1 cellular context compared by ENCODE assay signal in genomic region chr4:89491731-89492235, GRCh38.
TF ChIP-seq lines count a peak whose summit lies in the region.

No MANE protein-coding gene starts in this region.

TF ChIP-seq in SK-N-SH treated with all-trans-retinoic acid at 6 μM for 48 hours, 23 proteins besides CTCF, POLR2A, EP300 and RAD21 (continued from another document):
- no peak for TF ChIP-seq POU6F1 (CRISPR knock-in tag; IDR thresholded peaks at IDR 0.05; ENCODE audit: borderline replicate concordance, low read depth)
- TF ChIP-seq CSRNP3 (CRISPR knock-in tag; IDR thresholded peaks at IDR 0.05) = no peak
- no peak for TF ChIP-seq PATZ1 (CRISPR knock-in tag; IDR thresholded peaks at IDR 0.05; ENCODE audit: borderline replicate concordance)
- no peak for TF ChIP-seq SNAI2 (CRISPR knock-in tag; IDR thresholded peaks at IDR 0.05)
- TF ChIP-seq ZFP3 (CRISPR knock-in tag; IDR thresholded peaks at IDR 0.05) = no peak
- TF ChIP-seq ZC3H10 (CRISPR knock-in tag; IDR thresholded peaks at IDR 0.05) = no peak
- TF ChIP-seq BACH2 (CRISPR knock-in tag; IDR thresholded peaks at IDR 0.05; ENCODE audit: borderline replicate concordance) = no peak
- TF ChIP-seq ZNF8 (CRISPR knock-in tag; IDR thresholded peaks at IDR 0.05) = no peak
TF ChIP-seq in SK-N-SH treated with all-trans-retinoic acid at 6 μM for 48 hours: peak in this region for 0.
